Comparison of ENCODE assay signal across 9 cellular contexts in genomic region chr9:126517751-126518261, GRCh38.
DNase-seq lines count a peak whose midpoint lies in the region; ATAC-seq and TF ChIP-seq lines count a peak whose summit lies in the region.
"Had no signal": no experiment of that assay in that cellular context is flagged by ENCODE, and none has a peak within 500 bp of the region (broad histone marks: within the 10 kb centered on the region; RNA-seq: fewer than 3 reads in every experiment).

No MANE protein-coding gene starts in this region.

- H3K27me3 ChIP-seq in Karpas-422 (ENCODE audit: low read length) (no peaks in the 10 kb centered on the region), dorsolateral prefrontal cortex (peaks cover 0 to 75% (median 24%) of the 10 kb centered on the region in 45 donors), parathyroid adenoma (ENCODE audit: control insufficient read depth, insufficient read depth, low read length) (no peaks in the 10 kb centered on the region)

- H3K36me3 ChIP-seq in Karpas-422 (ENCODE audit: insufficient read depth, low read length) (no peaks in the 10 kb centered on the region), parathyroid adenoma (ENCODE audit: control insufficient read depth, insufficient read depth, low read length) (no peaks in the 10 kb centered on the region)
- H3K36me3 ChIP-seq: SJSA1 had no signal

- DNase-seq in DMS53 (lab: John Stamatoyannopoulos, UW) (peak; percentile 30), DMS53 treated with DMSO at 0.1 percent for 48 hours (lab: John Stamatoyannopoulos, UW; ENCODE audit: unreplicated experiment) (no peak), Karpas-422 (no peak), dorsolateral prefrontal cortex (no peak), GM03348 (ENCODE audit: low spot score) (no peak), iPS-NIHi11 (ENCODE audit: low spot score) (no peak)

- H3K27ac ChIP-seq in Karpas-422 (ENCODE audit: low read length) (no peak overlapping the region), dorsolateral prefrontal cortex (no peak overlapping the region), parathyroid adenoma (no peak overlapping the region)
- H3K27ac ChIP-seq: SJSA1 had no signal

- H2AFZ ChIP-seq in Karpas-422 (ENCODE audit: low read length) (no peak overlapping the region), parathyroid adenoma (no peak overlapping the region)

- 0 out of 2 replicates have a peak overlapping the region, but pooled peaks have one; percentile 48 for H3K9ac ChIP-seq in Karpas-422 (ENCODE audit: low read length)
- no peak overlapping the region for H3K9ac ChIP-seq in parathyroid adenoma

- TF ChIP-seq CTCF in dorsolateral prefrontal cortex (IDR thresholded peaks at IDR 0.05 in 54 of 56, conservative IDR thresholded peaks at IDR 0.05 in 2 of 56; ENCODE audit: low read depth in 1 of 56, partially characterized antibody in 56 of 56) (no peak), parathyroid adenoma (IDR thresholded peaks at IDR 0.05) (no peak)

- H3K4me3 ChIP-seq in Karpas-422 (ENCODE audit: low read length), result no peak overlapping the region
- H3K4me3 ChIP-seq in dorsolateral prefrontal cortex, result peak overlapping the region in 41 of 59 donors; percentile 35 to 72 (median 54)
- H3K4me3 ChIP-seq in parathyroid adenoma (ENCODE audit: low read depth, low read length), result peak overlapping the region; percentile 24

- intact Hi-C loops in dorsolateral prefrontal cortex (cut with DNase I), result no loop called here

- no peaks in the 10 kb centered on the region for H3K9me2 ChIP-seq in Karpas-422 (replicated peaks; ENCODE audit: insufficient read depth, low read length)

- no peaks in the 10 kb centered on the region for H3K79me2 ChIP-seq in Karpas-422 (ENCODE audit: low read length)
- no peaks in the 10 kb centered on the region for H3K79me2 ChIP-seq in parathyroid adenoma

- H3K4me2 ChIP-seq in Karpas-422 (ENCODE audit: low read depth, low read length, poor library complexity, severe bottlenecking) (peak overlapping the region; percentile 63), parathyroid adenoma (ENCODE audit: low read length) (peak overlapping the region; percentile 71)

- no peak for ATAC-seq in GM21381 (IDR thresholded peaks at IDR 0.05; ENCODE audit: unreplicated experiment)

- H3K9me3 ChIP-seq in Karpas-422 (ENCODE audit: low read length), result no peaks in the 10 kb centered on the region
- no peaks in the 10 kb centered on the region for H3K9me3 ChIP-seq in parathyroid adenoma (ENCODE audit: control insufficient read depth, low read length)
- H3K9me3 ChIP-seq: SJSA1 had no signal

- 0 out of 2 replicates have a peak, but pooled peaks cover 4% of the 10 kb centered on the region for H4K20me1 ChIP-seq in Karpas-422 (ENCODE audit: insufficient read depth, low read depth, low read length)

- peaks cover 17% of the 10 kb centered on the region for H3K4me1 ChIP-seq in Karpas-422 (ENCODE audit: low read length)
- H3K4me1 ChIP-seq in parathyroid adenoma, result no peaks in the 10 kb centered on the region
